Comparison of ENCODE assay signal across 10 cellular contexts in the genomic region with DNA sequence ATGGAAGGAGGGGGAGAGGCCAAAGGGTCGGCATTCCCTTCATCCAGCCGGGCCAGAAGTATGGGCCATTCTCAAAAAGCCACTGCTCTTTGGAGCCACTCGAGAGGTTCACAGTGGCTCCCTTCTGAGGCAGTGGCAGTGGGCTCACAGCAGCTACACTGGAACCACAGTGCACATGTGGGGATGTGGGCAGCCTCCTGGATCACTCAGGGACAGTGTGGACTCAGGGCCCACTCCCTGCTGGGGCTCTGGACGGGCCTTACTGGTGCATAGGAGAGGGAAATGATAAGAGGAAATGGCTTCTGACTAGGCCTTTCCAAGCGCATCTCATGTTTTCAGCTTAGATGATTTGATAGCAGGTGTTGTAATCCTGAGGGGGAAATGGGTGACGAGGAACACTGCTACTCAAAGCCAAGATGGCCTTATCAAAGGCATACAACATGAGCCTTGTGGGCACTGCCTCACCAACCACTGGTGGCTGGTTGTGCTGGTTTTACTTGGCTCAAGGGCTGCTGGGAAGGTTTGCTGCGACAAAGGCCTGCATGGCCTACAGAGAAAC. TPM values are rescaled to one million over a fixed set of nuclear protein-coding genes. Genes with fewer than 3 reads are reported as not detected.
DNase-seq lines count a peak whose midpoint lies in the region; TF ChIP-seq lines count a peak whose summit lies in the region.
"Had no signal": no experiment of that assay in that cellular context is flagged by ENCODE, and none has a peak within 500 bp of the region (broad histone marks: within the 10 kb centered on the region; RNA-seq: fewer than 3 reads in every experiment).

No MANE protein-coding gene starts in this region.

- H3K27me3 ChIP-seq in HL-60 (ENCODE audit: insufficient read depth, poor library complexity, severe bottlenecking) (no peaks in the 10 kb centered on the region), neutrophil (no peaks in the 10 kb centered on the region), colonic mucosa (no peaks in the 10 kb centered on the region)

- H3K27ac ChIP-seq in HL-60 (replicated peaks) (peak overlapping the region; percentile 34), caudate nucleus (ENCODE audit: low read depth, low read length) (peak overlapping the region; percentile 24), neutrophil (peak overlapping the region; percentile 79), colonic mucosa (no peak overlapping the region)

- no peak overlapping the region for H3K9ac ChIP-seq in colonic mucosa (ENCODE audit: low read depth in 2 of 2, low read length in 2 of 2)

- H3K36me3 ChIP-seq in neutrophil (peaks cover 100% of the 10 kb centered on the region), colonic mucosa (no peaks in the 10 kb centered on the region)

- H3K4me1 ChIP-seq in neutrophil (ENCODE audit: control insufficient read depth in 1 of 2, insufficient read depth in 1 of 2, low read depth in 1 of 2, low read length in 1 of 2) (peaks cover 39 to 50% of the 10 kb centered on the region in 2 experiments), colonic mucosa (no peaks in the 10 kb centered on the region)

- TF ChIP-seq CTCF in HL-60 (IDR thresholded peaks at IDR 0.05; ENCODE audit: insufficient read depth, low read length) (no peak), neutrophil (IDR thresholded peaks at IDR 0.05) (no peak), colonic mucosa (IDR thresholded peaks at IDR 0.05) (no peak)

- intact Hi-C loops in colonic mucosa (cut with DNase I) = no loop called here

- H3K4me3 ChIP-seq in HL-60 (replicated peaks; ENCODE audit: insufficient read depth, low read length) (no peak overlapping the region), neutrophil (ENCODE audit: low read depth in 1 of 2, low read length in 1 of 2) (peak overlapping the region in 1 of 2 experiments; percentile 11), colonic mucosa (no peak overlapping the region)

- DNase-seq in AG20443 (ENCODE audit: low spot score) = peak; percentile 21
- DNase-seq in HL-60 (ENCODE audit: low read depth in 1 of 2, low spot score in 1 of 2) = peak in 1 of 2 experiments; percentile 64
- DNase-seq in caudate nucleus (lab: John Stamatoyannopoulos, UW) = no peak
- DNase-seq in T-helper 9 cell = no peak
- DNase-seq in AML-193 (lab: John Stamatoyannopoulos, UW) = no peak
- DNase-seq in colonic mucosa = no peak
- no peak for DNase-seq in NCI-H187 (lab: John Stamatoyannopoulos, UW)
- DNase-seq: islet precursor cell, NCI-H226 had no signal

- H3K9me3 ChIP-seq in neutrophil (no peaks in the 10 kb centered on the region), colonic mucosa (no peaks in the 10 kb centered on the region)

RNA-seq across cellular contexts. Expression of gene PANK2, which starts 44.0 kb away (rescaled TPM):
- total RNA-seq in colonic mucosa = 10 to 100 TPM; 29.7 to 31.3 TPM
